Comparison of ENCODE assay signal across 8 cellular contexts in genomic region chr15:62254137-62254934, GRCh38.
A peak's percentile ranks its signal among the peaks of the same experiment; 100 is the strongest.
DNase-seq lines count a peak whose midpoint lies in the region; ATAC-seq and TF ChIP-seq lines count a peak whose summit lies in the region.

No MANE protein-coding gene starts in this region.

- no peak overlapping the region for H3K27ac ChIP-seq in Panc1 (ENCODE audit: low read length)

- in situ Hi-C loops in HAP-1 (cut with MboI; ENCODE audit: low sequenced_read_pairs) = no loop called here
- in situ Hi-C loops in Panc1 (cut with HindIII; ENCODE audit: low pct_unique_long_range_greater_than_20kb, low sequenced_read_pairs) = no loop called here

- peaks cover 12% of the 10 kb centered on the region for H3K4me1 ChIP-seq in HAP-1
- no peaks in the 10 kb centered on the region; the same call in 1 of the 2 replicates for H3K4me1 ChIP-seq in Panc1 (ENCODE audit: control insufficient read depth, insufficient read depth, low read length)

- no peaks in the 10 kb centered on the region for H3K9me3 ChIP-seq in HAP-1
- H3K9me3 ChIP-seq in Panc1 (ENCODE audit: control insufficient read depth, insufficient read depth, low read depth, low read length) = no peaks in the 10 kb centered on the region

- CTCF ChIA-PET in BJ (lab: Yijun Ruan, JAX) (interaction anchor here (0.6 to 2.2 kb wide), 16 partner anchors 9 to 194 kb away, joined by 3 to 15 read pairs (median 4); partner anchors contain the start of gene VPS13C), Panc1 (lab: Charles Lee) (interaction anchor here (0.5 to 1.8 kb wide), 4 partner anchors 82 to 129 kb away, joined by 3 to 8 read pairs (median 5); partner anchors contain the start of gene C2CD4B)

- BruUV-seq in Panc1 (replicated peaks; lab: Mats Ljungman, UMichigan) = no TSS peak

- no peaks in the 10 kb centered on the region for H3K36me3 ChIP-seq in BJ (ENCODE audit: control insufficient read depth, insufficient read depth, low read length)
- no peaks in the 10 kb centered on the region for H3K36me3 ChIP-seq in HAP-1 (replicated peaks)
- no peaks in the 10 kb centered on the region for H3K36me3 ChIP-seq in Panc1 (ENCODE audit: control insufficient read depth, insufficient read depth, low read length)

- intact Hi-C loops in Panc1 (cut with micrococcal nuclease; ENCODE audit: unreplicated experiment) = no loop called here

- POLR2A ChIA-PET in BJ (lab: Charles Lee) (no interaction called here), Panc1 (lab: Charles Lee) (no interaction called here)

- ATAC-seq in Panc1 (peak; percentile 86), GM19467 (IDR thresholded peaks at IDR 0.05; ENCODE audit: unreplicated experiment) (no peak)

- peaks cover 7% of the 10 kb centered on the region for H3K27me3 ChIP-seq in BJ (ENCODE audit: control insufficient read depth, insufficient read depth, low read length)
- H3K27me3 ChIP-seq in HAP-1 (ENCODE audit: low read depth) = no peaks in the 10 kb centered on the region; the same call in 1 of the 2 replicates
- no peaks in the 10 kb centered on the region for H3K27me3 ChIP-seq in Panc1 (ENCODE audit: control insufficient read depth, insufficient read depth, low read length)

- DNase-seq in BJ (ENCODE audit: low read depth) (no peak), HAP-1 (ENCODE audit: low spot score in 2 of 2) (peak; percentile 77 to 96), Panc1 (ENCODE audit: low read depth, low spot score) (peak; percentile 35), glomerular visceral epithelial cell (ENCODE audit: extremely low spot score) (peak; percentile 61), renal cortical epithelial cell (ENCODE audit: low read depth) (peak; percentile 43), mesenteric fat pad (ENCODE audit: low spot score) (no peak)
- DNase-seq in activated T-helper 9 cell treated with anti-CD3 and anti-CD28 coated beads, Interleukin-2, amount 50 U/mL, for 16 hours (ENCODE audit: low read depth) = peak; percentile 61

- H3K4me3 ChIP-seq in BJ (ENCODE audit: low read depth, low read length) (no peak overlapping the region), HAP-1 (no peak overlapping the region), Panc1 (ENCODE audit: low read depth in 2 of 2, low read length in 2 of 2) (no peak overlapping the region)

- TF ChIP-seq CTCF in BJ (IDR thresholded peaks at IDR 0.05; ENCODE audit: insufficient read depth, low read depth, low read length) = peak; percentile 77
- TF ChIP-seq CTCF in Panc1 (IDR thresholded peaks at IDR 0.05) = peak; percentile 88

Comparison
In these comparisons a context has a peak if more than half of its experiments do, and no peak if none do; other contexts are left out.
1. DNase-seq: peak in HAP-1 (2 of 2), Panc1 (single experiment), activated T-helper 9 cell treated with anti-CD3 and anti-CD28 coated beads, Interleukin-2, amount 50 U/mL, for 16 hours (single experiment), glomerular visceral epithelial cell (single experiment) and renal cortical epithelial cell (single experiment); none in BJ (single experiment) and mesenteric fat pad (single experiment).